In genomic region chr13:110826861-110827672, GRCh38 we compare ENCODE assay signal across 26 cellular contexts.
DNase-seq lines count a peak whose midpoint lies in the region; ATAC-seq, FAIRE-seq and TF ChIP-seq lines count a peak whose summit lies in the region.
"Had no signal": no experiment of that assay in that cellular context is flagged by ENCODE, and none has a peak within 500 bp of the region (broad histone marks: within the 10 kb centered on the region; RNA-seq: fewer than 3 reads in every experiment).

No MANE protein-coding gene starts in this region.

- H3K27me3 ChIP-seq in body of pancreas = no peaks in the 10 kb centered on the region
- H3K27me3 ChIP-seq: SJCRH30 had no signal

- ATAC-seq in left cardiac atrium = peak; percentile 77 to 79
- no peak for ATAC-seq in Right ventricle myocardium inferior
- ATAC-seq in body of pancreas = no peak
- ATAC-seq: GM23338, natural killer cell, sciatic nerve had no signal

- no peak overlapping the region for H3K27ac ChIP-seq in body of pancreas
- H3K27ac ChIP-seq: KMS-11, SJCRH30, tibial nerve had no signal

- FAIRE-seq in urothelium cell line (lab: Jason Lieb, UNC) = peak; percentile 23
- FAIRE-seq: A204.1, GM18507, RCC 7860 had no signal

- H3K36me3 ChIP-seq in body of pancreas (replicated peaks in 1 of 2; ENCODE audit: insufficient read depth in 1 of 2, low read depth in 2 of 2) = no peaks in the 10 kb centered on the region
- H3K36me3 ChIP-seq: SJCRH30, tibial nerve had no signal

- H3K9me3 ChIP-seq in body of pancreas = no peaks in the 10 kb centered on the region
- H3K9me3 ChIP-seq: SJCRH30, tibial nerve had no signal

- intact Hi-C loops in left cardiac atrium (cut with DNase I) = no loop called here
- intact Hi-C loops in Right ventricle myocardium inferior (cut with DNase I) = no loop called here
- intact Hi-C loops in body of pancreas (cut with DNase I) = no loop called here
- intact Hi-C loops in lower leg skin (cut with DNase I; ENCODE audit: low total_unique reads) = loop anchor here (10.0 kb wide), 1 partner anchor 372 kb away; no protein-coding TSS in a partner anchor

- TF ChIP-seq CTCF in body of pancreas (IDR thresholded peaks at IDR 0.05) (no peak), lower leg skin (IDR thresholded peaks at IDR 0.05) (no peak)

- TF ChIP-seq POLR2A in body of pancreas (IDR thresholded peaks at IDR 0.05) = no peak
- TF ChIP-seq POLR2A in lower leg skin (IDR thresholded peaks at IDR 0.05) = no peak

- peak; percentile 66 for DNase-seq in left cardiac atrium
- no peak for DNase-seq in Right ventricle myocardium inferior (ENCODE audit: missing footprints)
- peak; percentile 40 for DNase-seq in NCI-H446 treated with DMSO at 0.1 percent for 48 hours (lab: John Stamatoyannopoulos, UW)
- DNase-seq in body of pancreas = peak; percentile 23 to 55 (median 36)
- DNase-seq in urothelium cell line (ENCODE audit: low spot score) = no peak
- DNase-seq in H4 (ENCODE audit: low spot score) = no peak
- no peak for DNase-seq in lower leg skin (ENCODE audit: low spot score in 2 of 2)
- DNase-seq in NCI-H1105 (lab: John Stamatoyannopoulos, UW) = no peak
- DNase-seq: activated effector memory CD4-positive, alpha-beta T cell treated with anti-CD3 and anti-CD28 coated beads, Interleukin-2, amount 50 U/mL, for 16 hours; activated naive CD8-positive, alpha-beta T cell treated with anti-CD3 and anti-CD28 coated beads, Interleukin-2, amount 10 ng/mL, durations not matched to agents 7 days and 5 days; AML-193; GF-D8; midbrain; natural killer cell; NCI-H1105 treated with DMSO at 0.1 percent for 48 hours; NCI-H2107; NCI-H510A; SJCRH30; stimulated activated CD4-positive, alpha-beta T cell treated with anti-CD3 and anti-CD28 coated beads, Interleukin-15, amount 100 ng/mL, for 24 hours had no signal

- 33 to 64% methylated on average over 2 to 4 of the region's 4 CpGs for WGBS in body of pancreas, 2 donors
- 83 to 87% methylated on average over 4 of the region's 4 CpGs for WGBS in lower leg skin, 2 donors

- no peak overlapping the region for H3K4me3 ChIP-seq in body of pancreas
- H3K4me3 ChIP-seq in lower leg skin (ENCODE audit: low read depth, poor library complexity, severe bottlenecking) = no peak overlapping the region
- H3K4me3 ChIP-seq: GM23338, SJCRH30, tibial nerve had no signal

- H3K4me1 ChIP-seq in body of pancreas = no peaks in the 10 kb centered on the region
- H3K4me1 ChIP-seq: SJCRH30, tibial nerve had no signal

Comparison
In these comparisons a context has a peak if more than half of its experiments do, and no peak if none do; other contexts are left out.
1. ATAC-seq: peak in left cardiac atrium (2 of 2); none in Right ventricle myocardium inferior (single experiment) and body of pancreas (single experiment).
2. DNase-seq: peak in left cardiac atrium (single experiment), NCI-H446 treated with DMSO at 0.1 percent for 48 hours (single experiment) and body of pancreas (4 of 4); none in Right ventricle myocardium inferior (single experiment), urothelium cell line (single experiment), H4 (single experiment), lower leg skin (0 of 2) and NCI-H1105 (single experiment).